ENCODE assay signal across 8 cellular contexts in the genomic region with DNA sequence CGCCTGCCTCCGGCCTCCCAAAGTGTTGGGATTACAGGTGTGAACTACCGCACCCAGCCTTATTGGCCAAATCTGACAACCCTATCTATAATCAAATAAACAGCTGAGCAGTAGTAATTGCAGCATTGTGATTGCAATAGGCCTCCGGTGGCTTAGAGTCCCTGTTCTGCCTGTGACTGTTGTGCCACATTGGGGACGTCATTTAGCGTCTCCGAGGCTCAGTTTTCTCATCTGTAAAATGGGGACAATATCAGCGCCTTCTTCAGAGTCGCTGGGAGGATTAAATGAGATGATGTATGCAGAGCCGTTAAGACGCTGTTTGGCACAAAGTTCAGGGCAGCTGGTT. TPM values are rescaled to one million over a fixed set of nuclear protein-coding genes. Genes with fewer than 3 reads are reported as not detected.
A peak's percentile ranks its signal among the peaks of the same experiment; 100 is the strongest.
DNase-seq lines count a peak whose midpoint lies in the region; ATAC-seq, FAIRE-seq and TF ChIP-seq lines count a peak whose summit lies in the region.

No MANE protein-coding gene starts in this region.

- peak overlapping the region; percentile 72 for H3K4me3 Mint-ChIP-seq in activated CD4-positive, alpha-beta T cell treated with anti-CD3 and anti-CD28 coated beads, Interleukin-2, amount 10 ng/mL, durations not matched to agents 7 days and 5 days
- peak overlapping the region; percentile 80 for H3K4me3 Mint-ChIP-seq in astrocyte (ENCODE audit: unreplicated experiment)

- DNase-seq in activated CD4-positive, alpha-beta T cell treated with anti-CD3 and anti-CD28 coated beads, Interleukin-2, amount 10 ng/mL, durations not matched to agents 7 days and 5 days = no peak
- DNase-seq in activated CD4-positive, alpha-beta T cell treated with anti-CD3 and anti-CD28 coated beads for 48 hours = no peak
- no peak for DNase-seq in astrocyte (ENCODE audit: low read depth)
- DNase-seq in left colon = no peak
- no peak for DNase-seq in NCI-H1436 (lab: John Stamatoyannopoulos, UW)
- no peak for DNase-seq in NCI-H1930 (lab: John Stamatoyannopoulos, UW)
- no peak for DNase-seq in NCI-H2171 (lab: John Stamatoyannopoulos, UW)

- POLR2A ChIA-PET in activated CD4-positive, alpha-beta T cell treated with anti-CD3 and anti-CD28 coated beads, Interleukin-2, amount 10 ng/mL, durations not matched to agents 7 days and 5 days (lab: Charles Lee) = no interaction called here

- peaks cover 8% of the 10 kb centered on the region for H3K36me3 ChIP-seq in astrocyte (ENCODE audit: insufficient read depth, low read length)

- TF ChIP-seq CTCF in astrocyte (IDR thresholded peaks at IDR 0.05; ENCODE audit: insufficient read depth, low read depth, low read length) = no peak

- H4K20me1 ChIP-seq in astrocyte (ENCODE audit: insufficient read depth, low read length) = peaks cover 34% of the 10 kb centered on the region

- H3K27ac ChIP-seq in astrocyte (ENCODE audit: low read depth, low read length) (peak overlapping the region; percentile 95), temporal lobe (ENCODE audit: low read depth, low read length) (peak overlapping the region; percentile 50)

- peak overlapping the region; percentile 37 for H2AFZ ChIP-seq in astrocyte (ENCODE audit: low read depth, low read length)

- peaks cover 54% of the 10 kb centered on the region for H3K79me2 ChIP-seq in astrocyte (ENCODE audit: insufficient read depth, low read length)

- H3K9me3 ChIP-seq in astrocyte (ENCODE audit: insufficient read depth, low read depth, low read length) = no peaks in the 10 kb centered on the region

- no peak for FAIRE-seq in astrocyte (lab: Jason Lieb, UNC)

- intact Hi-C loops in left colon (cut with DNase I, micrococcal nuclease) = loop anchor here (5.0 kb wide), 1 partner anchor 35 kb away; no protein-coding TSS in a partner anchor

- peak; percentile 10 for ATAC-seq in left colon

- H3K9me3 Mint-ChIP-seq in activated CD4-positive, alpha-beta T cell treated with anti-CD3 and anti-CD28 coated beads, Interleukin-2, amount 10 ng/mL, durations not matched to agents 7 days and 5 days = no peaks in the 10 kb centered on the region
- no peaks in the 10 kb centered on the region for H3K9me3 Mint-ChIP-seq in astrocyte (ENCODE audit: unreplicated experiment)

- peaks cover 29% of the 10 kb centered on the region for H3K36me3 Mint-ChIP-seq in activated CD4-positive, alpha-beta T cell treated with anti-CD3 and anti-CD28 coated beads, Interleukin-2, amount 10 ng/mL, durations not matched to agents 7 days and 5 days (ENCODE audit: low read depth)
- peaks cover 13% of the 10 kb centered on the region for H3K36me3 Mint-ChIP-seq in astrocyte (ENCODE audit: low read depth, unreplicated experiment)

- peak overlapping the region; percentile 98 for H3K4me3 ChIP-seq in astrocyte (ENCODE audit: insufficient read depth, low read depth, low read length)

- peaks cover 60% of the 10 kb centered on the region for H3K4me1 ChIP-seq in astrocyte (ENCODE audit: insufficient read depth, low read length)

- H3K27me3 Mint-ChIP-seq in activated CD4-positive, alpha-beta T cell treated with anti-CD3 and anti-CD28 coated beads, Interleukin-2, amount 10 ng/mL, durations not matched to agents 7 days and 5 days = peaks cover 1% of the 10 kb centered on the region
- H3K27me3 Mint-ChIP-seq in astrocyte (ENCODE audit: low read depth, unreplicated experiment) = no peaks in the 10 kb centered on the region

- peak overlapping the region; percentile 96 for H3K4me2 ChIP-seq in astrocyte (ENCODE audit: low read length)

- peaks cover 65% of the 10 kb centered on the region for H3K4me1 Mint-ChIP-seq in activated CD4-positive, alpha-beta T cell treated with anti-CD3 and anti-CD28 coated beads, Interleukin-2, amount 10 ng/mL, durations not matched to agents 7 days and 5 days
- peaks cover 57% of the 10 kb centered on the region for H3K4me1 Mint-ChIP-seq in astrocyte (ENCODE audit: low read depth, unreplicated experiment)

- peak overlapping the region; percentile 75 for H3K27ac Mint-ChIP-seq in activated CD4-positive, alpha-beta T cell treated with anti-CD3 and anti-CD28 coated beads, Interleukin-2, amount 10 ng/mL, durations not matched to agents 7 days and 5 days
- H3K27ac Mint-ChIP-seq in astrocyte (ENCODE audit: unreplicated experiment) = peak overlapping the region; percentile 88

- H3K9ac ChIP-seq in astrocyte (ENCODE audit: low read length) = peak overlapping the region; percentile 97

- CTCF ChIA-PET in activated CD4-positive, alpha-beta T cell treated with anti-CD3 and anti-CD28 coated beads, Interleukin-2, amount 10 ng/mL, durations not matched to agents 7 days and 5 days (lab: Charles Lee) = interaction anchor here (1.0 to 4.8 kb wide), 4 partner anchors 15 to 37 kb away, joined by 5 to 31 read pairs (median 9); no protein-coding TSS in a partner anchor

- H3K27me3 ChIP-seq in astrocyte (ENCODE audit: insufficient read depth, low read length) = no peaks in the 10 kb centered on the region

RNA-seq across cellular contexts. Expression of a gene that starts 0.5 kb away (rescaled TPM):
- 100 to 1,000 TPM; 206 to 207 TPM for total RNA-seq in activated CD4-positive, alpha-beta T cell treated with anti-CD3 and anti-CD28 coated beads, Interleukin-2, amount 10 ng/mL, durations not matched to agents 7 days and 5 days
- total RNA-seq in astrocyte = 340 and 391 TPM in 2 replicates
- total RNA-seq in left colon = 100 to 1,000 TPM; 301 to 355 TPM
- total RNA-seq in temporal lobe = 42.0 TPM

RNA-seq across cellular contexts. Expression of a gene that starts 46.3 kb away (rescaled TPM):
- not detected for total RNA-seq in activated CD4-positive, alpha-beta T cell treated with anti-CD3 and anti-CD28 coated beads, Interleukin-2, amount 10 ng/mL, durations not matched to agents 7 days and 5 days
- not detected in 2 replicates for total RNA-seq in astrocyte
- 100 to 1,000 TPM in 1 of 2 donors, 10 to 100 TPM in 1; 87.8 to 118 TPM for total RNA-seq in left colon
- total RNA-seq in temporal lobe = not detected

Comparison
In these comparisons a context has a peak if more than half of its experiments do, and no peak if none do; other contexts are left out.
1. RNA of a gene that starts 46.3 kb away (total RNA-seq): 87.8 to 118 TPM in left colon; not detected in activated CD4-positive, alpha-beta T cell treated with anti-CD3 and anti-CD28 coated beads, Interleukin-2, amount 10 ng/mL, durations not matched to agents 7 days and 5 days, not detected in astrocyte and not detected in temporal lobe (single experiment); every median in the first group is over 10 times any median in the second.